Comparison of ENCODE assay signal across 9 cellular contexts in genomic region chr19:13150187-13150918, GRCh38. TPM values are rescaled to one million over a fixed set of nuclear protein-coding genes. Genes with fewer than 3 reads are reported as not detected.
DNase-seq lines count a peak whose midpoint lies in the region; ATAC-seq, FAIRE-seq and TF ChIP-seq lines count a peak whose summit lies in the region.
"Had no signal": no experiment of that assay in that cellular context is flagged by ENCODE, and none has a peak within 500 bp of the region (broad histone marks: within the 10 kb centered on the region; RNA-seq: fewer than 3 reads in every experiment).

Gene IER2, plus strand, starts transcription at chr19:13150411. Its CDS starts 2,776 bp downstream, at chr19:13153187.
Gene STX10, minus strand, starts transcription at chr19:13150375. Its CDS starts 202 bp downstream, at chr19:13150173.

- peak; percentile 68 for FAIRE-seq in HTR-8/SVneo (lab: Jason Lieb, UNC)
- FAIRE-seq: islet of Langerhans had no signal

- POLR2A ChIA-PET in activated CD8-positive, alpha-beta memory T cell treated with anti-CD3 and anti-CD28 coated beads for 36 hours (lab: Charles Lee) = interaction anchor here (0.5 to 1.4 kb wide), 4 partner anchors 9 to 19 kb away, joined by 3 to 7 read pairs (median 4); no protein-coding TSS in a partner anchor

- no peaks in the 10 kb centered on the region for H3K4me1 ChIP-seq in effector memory CD4-positive, alpha-beta T cell (ENCODE audit: control insufficient read depth, insufficient read depth, low read length, poor library complexity, severe bottlenecking)

- H3K36me3 Mint-ChIP-seq in CD14-positive monocyte (peaks cover 6 to 33% of the 10 kb centered on the region in 2 donors), memory B cell (peaks cover 13% of the 10 kb centered on the region)

- H3K4me3 ChIP-seq in effector memory CD4-positive, alpha-beta T cell (ENCODE audit: insufficient read depth, low read depth, low read length, poor library complexity, severe bottlenecking) = peak within 1 kb of the TSS; percentile 97

- no peaks in the 10 kb centered on the region for H3K27me3 ChIP-seq in effector memory CD4-positive, alpha-beta T cell (replicated peaks; ENCODE audit: control insufficient read depth, insufficient read depth, low read length, poor library complexity, severe bottlenecking)

- peaks cover 0 to 14% (median 8%) of the 10 kb centered on the region in 7 donors for H3K9me3 Mint-ChIP-seq in CD14-positive monocyte
- no peaks in the 10 kb centered on the region for H3K9me3 Mint-ChIP-seq in memory B cell

- H3K4me3 Mint-ChIP-seq in CD14-positive monocyte (peak within 1 kb of the TSS; percentile 98 to 99), memory B cell (peak within 1 kb of the TSS; percentile 84)

- ATAC-seq in GM19372 (IDR thresholded peaks at IDR 0.05; ENCODE audit: low read depth, unreplicated experiment) (peak; percentile 34), memory B cell (ENCODE audit: low read depth) (peak; percentile 59)

- H3K36me3 ChIP-seq in effector memory CD4-positive, alpha-beta T cell (ENCODE audit: control insufficient read depth, insufficient read depth, low read length) = peaks cover 15% of the 10 kb centered on the region

- H3K27me3 Mint-ChIP-seq in CD14-positive monocyte (ENCODE audit: low read depth in 3 of 3) (peaks cover 0 to 15% (median 4%) of the 10 kb centered on the region in 3 donors), memory B cell (no peaks in the 10 kb centered on the region)

- H3K27ac Mint-ChIP-seq in CD14-positive monocyte = peak within 1 kb of the TSS; percentile 98 to 99 (median 99)
- peak within 1 kb of the TSS; percentile 96 for H3K27ac Mint-ChIP-seq in memory B cell

- CTCF ChIA-PET in activated CD8-positive, alpha-beta memory T cell treated with anti-CD3 and anti-CD28 coated beads for 36 hours (lab: Charles Lee) = interaction anchor here (0.9 to 1.9 kb wide), 9 partner anchors 12 to 40 kb away, joined by 3 to 11 read pairs (median 3); partner anchors contain the start of gene NACC1

- peaks cover 33% of the 10 kb centered on the region for H3K4me1 Mint-ChIP-seq in CD14-positive monocyte
- peaks cover 26% of the 10 kb centered on the region for H3K4me1 Mint-ChIP-seq in memory B cell

- H3K9me3 ChIP-seq in effector memory CD4-positive, alpha-beta T cell (ENCODE audit: control insufficient read depth, low read length) = no peaks in the 10 kb centered on the region

- intact Hi-C loops in CD14-positive monocyte (cut with micrococcal nuclease) = loop anchor here (5.0 to 10.0 kb wide), 5 partner anchors 33 to 694 kb away; partner anchors contain the start of genes LYL1 (in 2 of the 2), JUNB (in 1 of the 2), NACC1 (in 1 of the 2) and RAD23A (in 1 of the 2)

- peak within 1 kb of the TSS; percentile 94 for H3K27ac ChIP-seq in effector memory CD4-positive, alpha-beta T cell (ENCODE audit: insufficient read depth, low read length, poor library complexity, severe bottlenecking)

- DNase-seq in CD14-positive monocyte (ENCODE audit: low spot score) (peak; percentile 96), HTR-8/SVneo (ENCODE audit: insufficient read length, low spot score) (peak; percentile 91), NOMO-1 treated with DMSO at 0.1 percent for 48 hours (lab: John Stamatoyannopoulos, UW; ENCODE audit: unreplicated experiment) (peak; percentile 96), memory B cell (ENCODE audit: low spot score in 2 of 2) (peak; percentile 82 to 91)
- DNase-seq in effector memory CD4-positive, alpha-beta T cell = peak; percentile 86 to 91 (median 91)
- peak; percentile 85 for DNase-seq in stimulated activated CD8-positive, alpha-beta memory T cell treated with anti-CD3 and anti-CD28 coated beads, Interleukin-12 subunit alpha, Interleukin-12 subunit beta, amount 100 ng/mL, for 24 hours (ENCODE audit: extremely low read depth)

- TF ChIP-seq CTCF in CD14-positive monocyte (IDR thresholded peaks at IDR 0.05) = peak; percentile 43

RNA-seq across cellular contexts. Expression of gene IER2, which starts in this region (rescaled TPM):
- polyA plus RNA-seq in CD14-positive monocyte = 100 to 1,000 TPM; 355 to 601 TPM
- 100 to 1,000 TPM; 117 to 118 TPM for total RNA-seq in activated CD8-positive, alpha-beta memory T cell treated with anti-CD3 and anti-CD28 coated beads for 36 hours

RNA-seq across cellular contexts. Expression of gene STX10, which starts in this region (rescaled TPM):
- polyA plus RNA-seq in CD14-positive monocyte = 100 to 1,000 TPM; 158 to 172 TPM
- total RNA-seq in activated CD8-positive, alpha-beta memory T cell treated with anti-CD3 and anti-CD28 coated beads for 36 hours = 10 to 100 TPM; 62.8 to 69.0 TPM

Comparison
In these comparisons a context has a peak if more than half of its experiments do, and no peak if none do; other contexts are left out.
1. Peak in every context shown above with its lines: DNase-seq, ATAC-seq, H3K4me3 ChIP-seq and H3K27ac ChIP-seq.